ENCODE assay signal across 8 cellular contexts in the genomic region with DNA sequence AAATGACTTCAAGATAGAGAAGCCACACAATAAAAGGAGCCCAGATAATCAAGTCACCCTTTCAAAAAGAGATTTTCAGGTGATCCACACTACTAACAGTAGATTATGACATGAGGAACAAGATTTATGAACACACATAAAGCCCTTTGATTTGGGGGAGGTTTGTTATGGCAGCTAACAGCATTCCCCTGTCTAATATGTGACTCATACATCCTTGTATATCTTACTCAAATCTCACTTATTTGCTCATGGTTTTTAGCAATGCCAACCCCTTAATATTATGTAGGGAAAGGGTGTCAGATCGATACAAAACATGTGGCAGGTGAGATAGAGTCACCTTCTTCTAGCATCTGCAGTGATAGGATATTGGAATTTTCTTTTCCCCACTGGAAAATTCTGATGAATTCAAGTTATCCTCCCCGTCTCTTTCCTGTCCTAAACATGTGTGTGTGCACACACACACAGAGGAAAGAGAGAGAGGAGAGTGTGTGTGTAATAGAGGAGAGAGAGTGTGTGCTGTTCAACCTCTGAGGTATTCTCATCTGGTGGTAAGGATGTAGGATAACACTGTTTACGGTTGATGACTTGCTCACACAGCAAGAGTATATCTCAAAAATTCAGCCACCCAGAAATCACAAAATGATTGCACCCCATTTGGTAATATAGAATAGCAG.
A peak's percentile ranks its signal among the peaks of the same experiment; 100 is the strongest.
DNase-seq lines count a peak whose midpoint lies in the region; ATAC-seq and TF ChIP-seq lines count a peak whose summit lies in the region.

No MANE protein-coding gene starts in this region.

- H3K27ac Mint-ChIP-seq in T-helper 17 cell: peak overlapping the region; percentile 4

- H3K27me3 ChIP-seq in esophagus muscularis mucosa: no peaks in the 10 kb centered on the region

- no peaks in the 10 kb centered on the region for H3K36me3 ChIP-seq in esophagus muscularis mucosa

- in situ Hi-C loops in GM13977 (cut with MboI; ENCODE audit: low pct_unique_long_range_greater_than_20kb, low sequenced_read_pairs, unreplicated experiment): no loop called here

- intact Hi-C loops in esophagus muscularis mucosa (cut with DNase I): no loop called here

- no peak for DNase-seq in T-helper 17 cell
- peak; percentile 24 for DNase-seq in non-pigmented ciliary epithelial cell (ENCODE audit: low read depth)
- DNase-seq in GM13977 (ENCODE audit: low spot score): no peak
- DNase-seq in central memory CD4-positive, alpha-beta T cell: no peak
- DNase-seq in activated CD4-positive, alpha-beta T cell treated with anti-CD3 and anti-CD28 coated beads for 1 hour: no peak
- no peak for DNase-seq in esophagus muscularis mucosa (ENCODE audit: extremely low spot score)

- H3K4me3 ChIP-seq in esophagus muscularis mucosa: no peak overlapping the region

- H3K27me3 Mint-ChIP-seq in T-helper 17 cell: no peaks in the 10 kb centered on the region

- ATAC-seq in GM19043 (IDR thresholded peaks at IDR 0.05; ENCODE audit: low read depth, unreplicated experiment) (peak; percentile 55), HG02938 (IDR thresholded peaks at IDR 0.05; ENCODE audit: unreplicated experiment) (peak; percentile 42), T-helper 17 cell (peak; percentile 60)

- WGBS in esophagus muscularis mucosa: 57% methylated on average over 3 of the region's 3 CpGs

- no peaks in the 10 kb centered on the region for H3K36me3 Mint-ChIP-seq in T-helper 17 cell (ENCODE audit: low read depth)

- peaks cover 0 to 15% (median 5%) of the 10 kb centered on the region in 4 donors for H3K4me1 ChIP-seq in esophagus muscularis mucosa

- TF ChIP-seq EP300 in esophagus muscularis mucosa (IDR thresholded peaks at IDR 0.05): no peak

- H3K4me1 Mint-ChIP-seq in T-helper 17 cell: peaks cover 9% of the 10 kb centered on the region

- no peak overlapping the region for H3K27ac ChIP-seq in esophagus muscularis mucosa (replicated peaks in 1 of 4)

- H3K4me3 Mint-ChIP-seq in T-helper 17 cell: no peak overlapping the region

- TF ChIP-seq POLR2A in esophagus muscularis mucosa (IDR thresholded peaks at IDR 0.05; ENCODE audit: low read depth): no peak

- H3K9me3 ChIP-seq in T-helper 17 cell (ENCODE audit: control insufficient read depth, low read length, poor library complexity, severe bottlenecking) (no peaks in the 10 kb centered on the region), esophagus muscularis mucosa (no peaks in the 10 kb centered on the region)

- TF ChIP-seq CTCF in GM13977 (IDR thresholded peaks at IDR 0.05; ENCODE audit: extremely low read depth, insufficient read depth, missing control alignments) (no peak), esophagus muscularis mucosa (IDR thresholded peaks at IDR 0.05) (no peak)
